Comparison of ENCODE assay signal across 7 cellular contexts in the genomic region with DNA sequence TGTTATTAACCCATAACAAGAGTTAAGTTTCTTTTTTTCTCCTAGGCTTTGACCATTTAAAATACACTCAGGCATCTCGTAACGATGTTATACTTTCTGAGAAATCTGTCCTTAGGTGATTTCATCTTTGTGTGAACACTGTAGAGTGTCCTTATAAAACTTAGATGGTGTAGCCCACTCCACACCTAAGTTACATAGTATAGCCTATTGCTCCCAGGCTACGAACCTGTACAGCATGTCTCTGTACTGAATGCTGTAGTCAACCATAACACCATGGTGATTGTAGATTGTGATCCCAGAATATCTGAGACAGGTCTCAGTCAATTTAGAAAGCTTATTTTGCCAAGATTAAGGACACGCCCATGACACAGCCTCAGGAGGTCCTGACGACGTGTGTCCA. TPM values are rescaled to one million over a fixed set of nuclear protein-coding genes. Genes with fewer than 3 reads are reported as not detected.
"Had no signal": no experiment of that assay in that cellular context is flagged by ENCODE, and none has a peak within 500 bp of the region (broad histone marks: within the 10 kb centered on the region; RNA-seq: fewer than 3 reads in every experiment).

No MANE protein-coding gene starts in this region.

RNA-seq across cellular contexts. Expression of gene PRDM7, which starts 30.5 kb away (rescaled TPM):
- total RNA-seq: LHCN-M2, MCF 10A, NCI-H460, PC-9, Peyer's patch, Right ventricle myocardium inferior, SJCRH30 had no signal
